Comparison of ENCODE assay signal across 10 cellular contexts in the genomic region with DNA sequence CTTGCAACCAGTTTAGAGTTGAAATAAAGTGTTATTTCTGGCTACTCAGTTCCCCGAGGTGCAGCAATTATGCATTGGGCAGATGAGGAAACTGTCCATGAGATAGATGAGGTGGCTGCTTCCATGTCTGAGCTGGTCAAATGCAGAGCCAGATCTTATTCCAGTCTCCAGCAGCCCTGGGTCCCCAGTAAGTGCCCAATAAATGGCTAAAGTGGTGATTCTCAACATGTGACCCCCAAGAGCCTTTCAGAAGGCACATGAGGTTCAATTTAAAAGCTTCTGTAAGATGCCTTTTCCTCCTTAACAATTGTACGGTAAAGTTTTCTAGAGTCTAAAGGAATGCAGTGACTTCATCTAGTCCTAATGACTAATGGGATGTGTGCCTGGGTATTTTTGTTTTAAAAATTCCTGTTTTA. TPM values are rescaled to one million over a fixed set of nuclear protein-coding genes. Genes with fewer than 3 reads are reported as not detected.
DNase-seq lines count a peak whose midpoint lies in the region; ATAC-seq and TF ChIP-seq lines count a peak whose summit lies in the region.
"Had no signal": no experiment of that assay in that cellular context is flagged by ENCODE, and none has a peak within 500 bp of the region (broad histone marks: within the 10 kb centered on the region; RNA-seq: fewer than 3 reads in every experiment).

No MANE protein-coding gene starts in this region.

- H3K27me3 ChIP-seq in CD4-positive, alpha-beta T cell (ENCODE audit: control insufficient read depth, insufficient read depth, low read length): no peaks in the 10 kb centered on the region

- ATAC-seq in GM21825 (IDR thresholded peaks at IDR 0.05; ENCODE audit: unreplicated experiment): peak; percentile 9
- peak; percentile 25 for ATAC-seq in SK-N-SH treated with all-trans-retinoic acid at 6 μM for 48 hours
- peak; percentile 16 for ATAC-seq in left colon
- no peak for ATAC-seq in CD4-positive, alpha-beta T cell (ENCODE audit: poor library complexity)

- CTCF ChIA-PET in GM10248 (lab: Yijun Ruan, JAX): interaction anchor here (0.8 to 13.0 kb wide), 25 partner anchors 9 to 218 kb away, joined by 3 to 363 read pairs (median 8); a partner anchor contains a TSS
- CTCF ChIA-PET in CD4-positive, alpha-beta T cell (lab: Charles Lee): interaction anchor here (0.9 to 1.8 kb wide), 2 partner anchors 30 to 82 kb away, joined by 5 to 9 read pairs; a partner anchor contains a TSS

- intact Hi-C loops in left colon (cut with DNase I, micrococcal nuclease): loop anchor here in 1 of 2 donors (1.0 kb wide), 1 partner anchor 83 kb away; no protein-coding TSS in a partner anchor
- intact Hi-C loops in CD4-positive, alpha-beta T cell (cut with DNase I, micrococcal nuclease): loop anchor here (2.0 to 10.0 kb wide), 3 partner anchors 82 to 294 kb away; a partner anchor contains a TSS

- no peaks in the 10 kb centered on the region for H3K9me3 ChIP-seq in CD4-positive, alpha-beta T cell (ENCODE audit: control insufficient read depth, low read length)

- H3K27ac ChIP-seq in CD4-positive, alpha-beta T cell (ENCODE audit: low read depth, low read length): no peak overlapping the region

- H3K27me3 Mint-ChIP-seq in CD4-positive, alpha-beta T cell: no peaks in the 10 kb centered on the region
- H3K27me3 Mint-ChIP-seq: activated B cell treated with CpG ODN at 0.5 μM for 24 hours, naive B cell had no signal

- no peak overlapping the region for H3K27ac Mint-ChIP-seq in CD4-positive, alpha-beta T cell
- H3K27ac Mint-ChIP-seq: activated B cell treated with CpG ODN at 0.5 μM for 24 hours had no signal

- H3K9me3 Mint-ChIP-seq in CD4-positive, alpha-beta T cell: no peaks in the 10 kb centered on the region
- H3K9me3 Mint-ChIP-seq: activated B cell treated with CpG ODN at 0.5 μM for 24 hours, naive B cell had no signal

- TF ChIP-seq CTCF in GM10248 (IDR thresholded peaks at IDR 0.05; ENCODE audit: control extremely low read depth, extremely low read depth, low read depth, missing control alignments): no peak
- no peak for TF ChIP-seq CTCF in CD4-positive, alpha-beta T cell (IDR thresholded peaks at IDR 0.05)

- peaks cover 20% of the 10 kb centered on the region for H3K4me1 Mint-ChIP-seq in CD4-positive, alpha-beta T cell (ENCODE audit: low read depth)

- H3K4me3 Mint-ChIP-seq in CD4-positive, alpha-beta T cell: no peak overlapping the region
- H3K4me3 Mint-ChIP-seq: activated B cell treated with CpG ODN at 0.5 μM for 24 hours had no signal

- POLR2A ChIA-PET in GM10248 (lab: Yijun Ruan, JAX): interaction anchor here (1.1 kb wide), 1 partner anchor 59 kb away, joined by 3 read pairs; no protein-coding TSS in a partner anchor
- POLR2A ChIA-PET in CD4-positive, alpha-beta T cell (lab: Charles Lee): interaction anchor here (1.0 to 1.1 kb wide), 2 partner anchors 18 to 30 kb away, joined by 4 read pairs; a partner anchor contains a TSS

- peak; percentile 43 for DNase-seq in AG20443 (ENCODE audit: low spot score)
- no peak for DNase-seq in left colon
- no peak for DNase-seq in GM10248 (ENCODE audit: extremely low spot score)
- DNase-seq in CD4-positive, alpha-beta T cell: no peak
- no peak for DNase-seq in effector CD4-positive, alpha-beta T cell
- DNase-seq in C1 segment of cervical spinal cord (lab: John Stamatoyannopoulos, UW): no peak
- DNase-seq: activated B cell treated with CpG ODN at 0.5 μM for 24 hours had no signal

- H3K36me3 Mint-ChIP-seq in CD4-positive, alpha-beta T cell (ENCODE audit: low read depth): peaks cover 52% of the 10 kb centered on the region

TF ChIP-seq in SK-N-SH treated with all-trans-retinoic acid at 6 μM for 48 hours, 23 proteins besides CTCF, POLR2A, EP300 and RAD21:
- no peak for TF ChIP-seq PPARA (CRISPR knock-in tag; IDR thresholded peaks at IDR 0.05; ENCODE audit: borderline replicate concordance)
- no peak for TF ChIP-seq ZFP3 (CRISPR knock-in tag; IDR thresholded peaks at IDR 0.05)
- no peak for TF ChIP-seq ZC3H10 (CRISPR knock-in tag; IDR thresholded peaks at IDR 0.05)
- TF ChIP-seq BACH2 (CRISPR knock-in tag; IDR thresholded peaks at IDR 0.05; ENCODE audit: borderline replicate concordance): no peak
- TF ChIP-seq, protein P1, sequence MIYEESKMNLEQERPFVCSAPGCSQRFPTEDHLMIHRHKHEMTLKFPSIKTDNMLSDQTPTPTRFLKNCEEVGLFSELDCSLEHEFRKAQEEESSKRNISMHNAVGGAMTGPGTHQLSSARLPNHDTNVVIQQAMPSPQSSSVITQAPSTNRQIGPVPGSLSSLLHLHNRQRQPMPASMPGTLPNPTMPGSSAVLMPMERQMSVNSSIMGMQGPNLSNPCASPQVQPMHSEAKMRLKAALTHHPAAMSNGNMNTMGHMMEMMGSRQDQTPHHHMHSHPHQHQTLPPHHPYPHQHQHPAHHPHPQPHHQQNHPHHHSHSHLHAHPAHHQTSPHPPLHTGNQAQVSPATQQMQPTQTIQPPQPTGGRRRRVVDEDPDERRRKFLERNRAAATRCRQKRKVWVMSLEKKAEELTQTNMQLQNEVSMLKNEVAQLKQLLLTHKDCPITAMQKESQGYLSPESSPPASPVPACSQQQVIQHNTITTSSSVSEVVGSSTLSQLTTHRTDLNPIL (CRISPR knock-in tag; IDR thresholded peaks at IDR 0.05; ENCODE audit: low read depth): no peak
- no peak for TF ChIP-seq TCF4 (CRISPR knock-in tag; IDR thresholded peaks at IDR 0.05; ENCODE audit: borderline replicate concordance)
- TF ChIP-seq OSR1 (CRISPR knock-in tag; IDR thresholded peaks at IDR 0.05): no peak
- TF ChIP-seq ZNF8 (CRISPR knock-in tag; IDR thresholded peaks at IDR 0.05): no peak
- no peak for TF ChIP-seq CSDC2 (CRISPR knock-in tag; IDR thresholded peaks at IDR 0.05)
- TF ChIP-seq, protein P2, sequence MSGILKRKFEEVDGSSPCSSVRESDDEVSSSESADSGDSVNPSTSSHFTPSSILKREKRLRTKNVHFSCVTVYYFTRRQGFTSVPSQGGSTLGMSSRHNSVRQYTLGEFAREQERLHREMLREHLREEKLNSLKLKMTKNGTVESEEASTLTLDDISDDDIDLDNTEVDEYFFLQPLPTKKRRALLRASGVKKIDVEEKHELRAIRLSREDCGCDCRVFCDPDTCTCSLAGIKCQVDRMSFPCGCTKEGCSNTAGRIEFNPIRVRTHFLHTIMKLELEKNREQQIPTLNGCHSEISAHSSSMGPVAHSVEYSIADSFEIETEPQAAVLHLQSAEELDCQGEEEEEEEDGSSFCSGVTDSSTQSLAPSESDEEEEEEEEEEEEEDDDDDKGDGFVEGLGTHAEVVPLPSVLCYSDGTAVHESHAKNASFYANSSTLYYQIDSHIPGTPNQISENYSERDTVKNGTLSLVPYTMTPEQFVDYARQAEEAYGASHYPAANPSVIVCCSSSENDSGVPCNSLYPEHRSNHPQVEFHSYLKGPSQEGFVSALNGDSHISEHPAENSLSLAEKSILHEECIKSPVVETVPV (CRISPR knock-in tag; IDR thresholded peaks at IDR 0.05): no peak
- TF ChIP-seq, protein P3, sequence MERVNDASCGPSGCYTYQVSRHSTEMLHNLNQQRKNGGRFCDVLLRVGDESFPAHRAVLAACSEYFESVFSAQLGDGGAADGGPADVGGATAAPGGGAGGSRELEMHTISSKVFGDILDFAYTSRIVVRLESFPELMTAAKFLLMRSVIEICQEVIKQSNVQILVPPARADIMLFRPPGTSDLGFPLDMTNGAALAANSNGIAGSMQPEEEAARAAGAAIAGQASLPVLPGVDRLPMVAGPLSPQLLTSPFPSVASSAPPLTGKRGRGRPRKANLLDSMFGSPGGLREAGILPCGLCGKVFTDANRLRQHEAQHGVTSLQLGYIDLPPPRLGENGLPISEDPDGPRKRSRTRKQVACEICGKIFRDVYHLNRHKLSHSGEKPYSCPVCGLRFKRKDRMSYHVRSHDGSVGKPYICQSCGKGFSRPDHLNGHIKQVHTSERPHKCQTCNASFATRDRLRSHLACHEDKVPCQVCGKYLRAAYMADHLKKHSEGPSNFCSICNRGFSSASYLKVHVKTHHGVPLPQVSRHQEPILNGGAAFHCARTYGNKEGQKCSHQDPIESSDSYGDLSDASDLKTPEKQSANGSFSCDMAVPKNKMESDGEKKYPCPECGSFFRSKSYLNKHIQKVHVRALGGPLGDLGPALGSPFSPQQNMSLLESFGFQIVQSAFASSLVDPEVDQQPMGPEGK (CRISPR knock-in tag; IDR thresholded peaks at IDR 0.05; ENCODE audit: borderline replicate concordance): no peak
- TF ChIP-seq GLIS3 (CRISPR knock-in tag; IDR thresholded peaks at IDR 0.05): no peak
- TF ChIP-seq TOX (CRISPR knock-in tag; IDR thresholded peaks at IDR 0.05; ENCODE audit: borderline replicate concordance): no peak
TF ChIP-seq in SK-N-SH treated with all-trans-retinoic acid at 6 μM for 48 hours: peak in this region for 0.

RNA-seq across cellular contexts. Expression of a gene that starts 17.5 kb away (rescaled TPM):
- total RNA-seq in left colon: 10 to 100 TPM; 48.7 to 49.2 TPM
- 10 to 100 TPM; 11.2 to 13.3 TPM for total RNA-seq in CD4-positive, alpha-beta T cell

RNA-seq across cellular contexts. Expression of a gene that starts 30.8 kb away (rescaled TPM):
- total RNA-seq in left colon: 100 to 1,000 TPM; 116 to 141 TPM
- 10 to 100 TPM; 82.3 to 83.9 TPM for total RNA-seq in CD4-positive, alpha-beta T cell

RNA-seq across cellular contexts. Expression of a gene that starts 54.3 kb away (rescaled TPM):
- 100 to 1,000 TPM in 1 of 2 donors, 10 to 100 TPM in 1; 91.3 to 178 TPM for total RNA-seq in left colon
- total RNA-seq in CD4-positive, alpha-beta T cell: under 1 TPM; 0.78 to 0.80 TPM
- total RNA-seq: activated B cell treated with CpG ODN at 0.5 μM for 24 hours had no signal

Comparison
In these comparisons a context has a peak if more than half of its experiments do, and no peak if none do; other contexts are left out.
1. RNA of a gene that starts 54.3 kb away (total RNA-seq): 91.3 to 178 TPM in left colon; 0.78 to 0.80 TPM in CD4-positive, alpha-beta T cell; every median in the first group is over 10 times any median in the second.